In genomic region chr5:87401626-87402025, GRCh38 we compare ENCODE assay signal across 18 cellular contexts. TPM values are rescaled to one million over a fixed set of nuclear protein-coding genes. Genes with fewer than 3 reads are reported as not detected.
A peak's percentile ranks its signal among the peaks of the same experiment; 100 is the strongest.
DNase-seq lines count a peak whose midpoint lies in the region; ATAC-seq, FAIRE-seq and TF ChIP-seq lines count a peak whose summit lies in the region.
"Had no signal": no experiment of that assay in that cellular context is flagged by ENCODE, and none has a peak within 500 bp of the region (broad histone marks: within the 10 kb centered on the region; RNA-seq: fewer than 3 reads in every experiment).

No MANE protein-coding gene starts in this region.

- H3K9ac ChIP-seq in HepG2 (ENCODE audit: insufficient read depth, low read depth, low read length) = no peak overlapping the region
- H3K9ac ChIP-seq: BLaER1 treated with 17β-estradiol and CSF1 and Interleukin-3, amounts not matched to agents 10 nM and 100 nM had no signal

- H3K36me3 Mint-ChIP-seq in HFFc6 (ENCODE audit: low read depth) (peaks cover 67% of the 10 kb centered on the region), immature natural killer cell (peaks cover 17 to 51% (median 32%) of the 10 kb centered on the region in 3 donors), MCF 10A (ENCODE audit: insufficient read depth, unreplicated experiment) (peaks cover 84% of the 10 kb centered on the region)

- H3K4me3 Mint-ChIP-seq in HFFc6 (no peak overlapping the region), immature natural killer cell (no peak overlapping the region), MCF 10A (ENCODE audit: unreplicated experiment) (no peak overlapping the region)
- H3K4me3 Mint-ChIP-seq: CD8-positive, alpha-beta T cell; GM23338; H9 had no signal

- no peak for TF ChIP-seq RAD21 in HepG2 (CRISPR knock-in tag; IDR thresholded peaks at IDR 0.05)

- CTCF ChIA-PET in HepG2 (lab: Yijun Ruan, JAX; ENCODE audit: low intra/inter-chr PET ratio, low total read pairs) = no interaction called here
- CTCF ChIA-PET in MCF 10A (lab: Yijun Ruan, JAX) = interaction anchor here (0.6 to 4.7 kb wide), 3 partner anchors 10 to 331 kb away, joined by 3 to 38 read pairs (median 4); no protein-coding TSS in a partner anchor

- no TSS peak for BruUV-seq in HepG2 (replicated peaks; lab: Mats Ljungman, UMichigan)
- BruUV-seq in MCF 10A (replicated peaks; lab: Mats Ljungman, UMichigan) = no TSS peak

- TF ChIP-seq EP300 in HepG2 (IDR thresholded peaks at IDR 0.05; ENCODE audit: low read depth in 2 of 2, low read length in 2 of 2) (no peak), HepG2 (CRISPR knock-in tag; IDR thresholded peaks at IDR 0.05; ENCODE audit: borderline replicate concordance) (no peak)

- H3K27ac Mint-ChIP-seq in HFFc6 = peak overlapping the region; percentile 48; the same call in 1 of the 2 replicates
- peak overlapping the region in 4 of 6 donors; percentile 10 to 32 (median 24) for H3K27ac Mint-ChIP-seq in immature natural killer cell
- H3K27ac Mint-ChIP-seq in MCF 10A (ENCODE audit: low read depth, unreplicated experiment) = no peak overlapping the region
- H3K27ac Mint-ChIP-seq: CD8-positive, alpha-beta T cell; GM23338; H9 had no signal

- no peak overlapping the region for H2AFZ ChIP-seq in HepG2 (ENCODE audit: low read length)
- H2AFZ ChIP-seq: GM23338 had no signal

- H3K4me2 ChIP-seq in HepG2 (ENCODE audit: low read depth, low read length) = no peak overlapping the region
- H3K4me2 ChIP-seq: BLaER1 treated with 17β-estradiol and CSF1 and Interleukin-3, amounts not matched to agents 10 nM and 100 nM; GM23338 had no signal

- H3K36me3 ChIP-seq in HepG2 (replicated peaks in 1 of 2; ENCODE audit: control insufficient read depth in 1 of 2, insufficient read depth in 2 of 2, low read length in 2 of 2) (peaks cover 11 to 66% of the 10 kb centered on the region in 2 experiments), right lobe of liver (peaks cover 0 to 56% (median 17%) of the 10 kb centered on the region in 4 donors), WERI-Rb-1 (peaks cover 50% of the 10 kb centered on the region)

- no peak overlapping the region for H3K4me3 ChIP-seq in HepG2 (replicated peaks in 1 of 3; ENCODE audit: insufficient read depth in 1 of 3, low read depth in 2 of 3, low read length in 3 of 3)
- H3K4me3 ChIP-seq in right lobe of liver = no peak overlapping the region
- no peak overlapping the region for H3K4me3 ChIP-seq in WERI-Rb-1 (ENCODE audit: low read depth, low read length)
- H3K4me3 ChIP-seq: BLaER1 treated with 17β-estradiol and CSF1 and Interleukin-3, amounts not matched to agents 10 nM and 100 nM; GM23338; K562 had no signal

- H3K27me3 Mint-ChIP-seq in HFFc6 (ENCODE audit: insufficient read depth) (peaks cover 5% of the 10 kb centered on the region), immature natural killer cell (ENCODE audit: low read depth in 3 of 3) (peaks cover 0 to 14% (median 5%) of the 10 kb centered on the region in 3 donors), MCF 10A (ENCODE audit: insufficient read depth, unreplicated experiment) (no peaks in the 10 kb centered on the region)

- DNase-seq in HepG2 (ENCODE audit: low spot score) = no peak
- no peak for DNase-seq in right lobe of liver
- no peak for DNase-seq in HFFc6
- no peak for DNase-seq in immature natural killer cell
- no peak for DNase-seq in MCF 10A (ENCODE audit: unreplicated experiment)
- no peak for DNase-seq in omental fat pad (ENCODE audit: low spot score)
- DNase-seq in WERI-Rb-1 = no peak
- DNase-seq: 8988T; CD8-positive, alpha-beta T cell; COR-L47; DND-41; GDM1; H9 had no signal

- H3K9me3 Mint-ChIP-seq in HFFc6 = no peaks in the 10 kb centered on the region; the same call in 1 of the 2 replicates
- peaks cover 0 to 2% (median 0%) of the 10 kb centered on the region in 6 donors for H3K9me3 Mint-ChIP-seq in immature natural killer cell
- H3K9me3 Mint-ChIP-seq in MCF 10A (ENCODE audit: unreplicated experiment) = no peaks in the 10 kb centered on the region
- H3K9me3 Mint-ChIP-seq: CD8-positive, alpha-beta T cell had no signal

- in situ Hi-C loops in HepG2 (cut with HindIII; ENCODE audit: extremely low pct_ligation_motif_present, low pct_unique_long_range_greater_than_20kb) = loop anchor here (25.0 kb wide), 1 partner anchor 1286 kb away; no protein-coding TSS in a partner anchor

- ATAC-seq in HepG2 (no peak), right lobe of liver (no peak), omental fat pad (ENCODE audit: low FRiP score) (no peak)
- ATAC-seq: CD8-positive, alpha-beta T cell; GM23338; K562 had no signal

- H3K9me3 ChIP-seq in HepG2 (ENCODE audit: low read length) = no peaks in the 10 kb centered on the region
- H3K9me3 ChIP-seq in right lobe of liver = no peaks in the 10 kb centered on the region
- H3K9me3 ChIP-seq in WERI-Rb-1 (ENCODE audit: severe bottlenecking) = no peaks in the 10 kb centered on the region
- H3K9me3 ChIP-seq: BLaER1 treated with 17β-estradiol and CSF1 and Interleukin-3, amounts not matched to agents 10 nM and 100 nM had no signal

- POLR2A ChIA-PET in HepG2 (lab: Yijun Ruan, JAX) (no interaction called here), MCF 10A (lab: Yijun Ruan, JAX) (interaction anchor here (0.7 to 2.7 kb wide), 2 partner anchors 10 to 878 kb away, joined by 3 to 16 read pairs; partner anchors contain the start of gene CCNH)

- TF ChIP-seq POLR2A in HepG2 (IDR thresholded peaks at IDR 0.05; ENCODE audit: insufficient read depth in 1 of 2, low read depth in 2 of 2, low read length in 2 of 2) = no peak
- TF ChIP-seq POLR2A in right lobe of liver (IDR thresholded peaks at IDR 0.05) = no peak

- no peak for TF ChIP-seq CTCF in HepG2 (CRISPR knock-in tag; IDR thresholded peaks at IDR 0.05)
- no peak for TF ChIP-seq CTCF in right lobe of liver (IDR thresholded peaks at IDR 0.05)
- no peak for TF ChIP-seq CTCF in HFFc6 (IDR thresholded peaks at IDR 0.05)
- TF ChIP-seq CTCF in MCF 10A (IDR thresholded peaks at IDR 0.05; ENCODE audit: unreplicated experiment) = no peak
- no peak for TF ChIP-seq CTCF in omental fat pad (IDR thresholded peaks at IDR 0.05)
- TF ChIP-seq CTCF in WERI-Rb-1 (IDR thresholded peaks at IDR 0.05; ENCODE audit: low read depth, low read length) = no peak

- intact Hi-C loops in HepG2 (cut with micrococcal nuclease; ENCODE audit: unreplicated experiment) (no loop called here), right lobe of liver (cut with DNase I) (no loop called here), MCF 10A (cut with micrococcal nuclease) (no loop called here)

- H3K27me3 ChIP-seq in HepG2 (ENCODE audit: control insufficient read depth in 1 of 2, insufficient read depth in 2 of 2, low read length in 2 of 2) = no peaks in the 10 kb centered on the region
- H3K27me3 ChIP-seq in right lobe of liver = no peaks in the 10 kb centered on the region
- no peaks in the 10 kb centered on the region for H3K27me3 ChIP-seq in WERI-Rb-1 (ENCODE audit: insufficient read depth, low read depth, severe bottlenecking)
- H3K27me3 ChIP-seq: BLaER1 treated with 17β-estradiol and CSF1 and Interleukin-3, amounts not matched to agents 10 nM and 100 nM had no signal

- FAIRE-seq in HepG2 (lab: Jason Lieb, UNC) = no peak
- FAIRE-seq: GM12892, K562 had no signal

- no peak overlapping the region for H3K27ac ChIP-seq in HepG2 (ENCODE audit: extremely low read length, insufficient read depth, low read length)
- H3K27ac ChIP-seq in right lobe of liver = no peak overlapping the region
- H3K27ac ChIP-seq in WERI-Rb-1 = no peak overlapping the region
- H3K27ac ChIP-seq: HL-60 had no signal

- peaks cover 48% of the 10 kb centered on the region for H3K4me1 Mint-ChIP-seq in HFFc6 (ENCODE audit: low read depth)
- peaks cover 25 to 47% of the 10 kb centered on the region in 2 donors for H3K4me1 Mint-ChIP-seq in immature natural killer cell
- H3K4me1 Mint-ChIP-seq in MCF 10A (ENCODE audit: insufficient read depth, unreplicated experiment) = peaks cover 14% of the 10 kb centered on the region
- H3K4me1 Mint-ChIP-seq: GM23338, H9 had no signal

- peaks cover 10% of the 10 kb centered on the region; the same call in 1 of the 2 replicates for H4K20me1 ChIP-seq in HepG2 (ENCODE audit: insufficient read depth, low read length)

- H3K4me1 ChIP-seq in HepG2 (ENCODE audit: insufficient read depth, low read length) (peaks cover 4% of the 10 kb centered on the region; the same call in 1 of the 2 replicates), right lobe of liver (peaks cover 0 to 12% (median 6%) of the 10 kb centered on the region in 4 donors)

- H3K79me2 ChIP-seq in HepG2 (ENCODE audit: insufficient read depth, low read length) = peaks cover 3% of the 10 kb centered on the region

TF ChIP-seq in HepG2, 621 proteins besides CTCF, POLR2A, EP300 and RAD21:
- peak; percentile 63 for TF ChIP-seq ATF7 (IDR thresholded peaks at IDR 0.05)
- no peak for TF ChIP-seq ATF7 (CRISPR knock-in tag; IDR thresholded peaks at IDR 0.05)
- TF ChIP-seq ZNF10 (CRISPR knock-in tag; IDR thresholded peaks at IDR 0.05; ENCODE audit: borderline replicate concordance, low read depth) = no peak
TF ChIP-seq in HepG2: peak in this region for 1.

RNA-seq across cellular contexts. Expression of gene CCNH, which starts 11.1 kb away (rescaled TPM):
- 94.3 and 100.0 TPM in 2 replicates for total RNA-seq in HepG2 (2016; rRNA removed; fragmentation: Illumina TruSeq; extraction: Trizol)
- total RNA-seq in HepG2 (2016; cell fraction: cytosol; rRNA removed; fragmentation: Illumina TruSeq; extraction: Trizol; ENCODE audit: low read depth) = 44.4 and 47.0 TPM in 2 replicates
- 80.0 and 98.8 TPM in 2 replicates for total RNA-seq in HepG2 (2016; cell fraction: insoluble cytoplasmic fraction; rRNA removed; fragmentation: Illumina TruSeq; extraction: Trizol)
- 39.1 and 48.0 TPM in 2 replicates for total RNA-seq in HepG2 (2016; cell fraction: membrane; rRNA removed; fragmentation: Illumina TruSeq; extraction: Trizol)
- total RNA-seq in HepG2 (2016; cell fraction: nucleus; rRNA removed; fragmentation: Illumina TruSeq; extraction: Trizol) = 107 and 108 TPM in 2 replicates
- 38.5 and 42.5 TPM in 2 replicates for polyA plus RNA-seq in HepG2 (2011; rRNA removed)
- polyA plus RNA-seq in HepG2 (2011; cell fraction: cytosol; rRNA removed) = 33.9 and 43.3 TPM in 2 replicates
- polyA plus RNA-seq in HepG2 (2011; cell fraction: nucleus; rRNA removed) = 25.3 and 31.3 TPM in 2 replicates
- polyA plus RNA-seq in HepG2 (2012) = 38.3 and 41.2 TPM in 2 replicates
- 18.5 and 20.8 TPM in 2 replicates for polyA plus RNA-seq in HepG2 (2016; cell fraction: cytosol; fragmentation: Illumina TruSeq; extraction: Trizol; ENCODE audit: low read depth)
- polyA plus RNA-seq in HepG2 (2016; cell fraction: insoluble cytoplasmic fraction; fragmentation: Illumina TruSeq; extraction: Trizol; ENCODE audit: low read depth) = 75.5 and 91.3 TPM in 2 replicates
- 22.4 and 26.1 TPM in 2 replicates for polyA plus RNA-seq in HepG2 (2016; cell fraction: membrane; fragmentation: Illumina TruSeq; extraction: Trizol; ENCODE audit: low read depth)
- polyA plus RNA-seq in HepG2 (2016; cell fraction: nucleus; fragmentation: Illumina TruSeq; extraction: Trizol; ENCODE audit: insufficient read depth, low read depth) = 57.1 and 60.1 TPM in 2 replicates
- polyA minus RNA-seq in HepG2 (2011; rRNA and poly(A)+ RNA removed; ENCODE audit: low replicate concordance) = 72.2 and 141 TPM in 2 replicates
- polyA minus RNA-seq in HepG2 (2011; cell fraction: cytosol; rRNA and poly(A)+ RNA removed) = 20.6 and 24.7 TPM in 2 replicates
- polyA minus RNA-seq in HepG2 (2011; cell fraction: nucleus; rRNA and poly(A)+ RNA removed) = 265 and 283 TPM in 2 replicates
- 10 to 100 TPM; 18.0 to 65.0 (median 19.3) TPM for total RNA-seq in right lobe of liver
- 10 to 100 TPM; 49.5 to 69.0 (median 66.4) TPM for total RNA-seq in HFFc6 (2021; fragmentation: NEBNext Ultra II Directional; extraction: Animal tissue kit (Norgen Biotek cat#: 25700))
- 10 to 100 TPM; 64.0 to 85.7 (median 68.2) TPM for polyA plus RNA-seq in immature natural killer cell
- total RNA-seq in MCF 10A (2022) = 51.5 and 56.9 TPM in 2 replicates
- 100 to 1,000 TPM; 191 to 370 (median 240) TPM for total RNA-seq in omental fat pad
